Comparison of ENCODE assay signal across 1 cellular context in genomic region chrX:48913605-48914366, GRCh38.
A peak's percentile ranks its signal among the peaks of the same experiment; 100 is the strongest.
TF ChIP-seq lines count a peak whose summit lies in the region.

No MANE protein-coding gene starts in this region.

TF ChIP-seq in GM12878, 131 proteins besides CTCF, POLR2A, EP300 and RAD21:
- TF ChIP-seq POLR2AphosphoS2 (IDR thresholded peaks at IDR 0.05; ENCODE audit: low read depth, low read length), result peak; percentile 90
- TF ChIP-seq POLR2AphosphoS5 (IDR thresholded peaks at IDR 0.05; ENCODE audit: low read length), result peak; percentile 16
- no peak for TF ChIP-seq SMC3 (IDR thresholded peaks at IDR 0.05; ENCODE audit: borderline replicate concordance, low read length)
